Comparison of ENCODE assay signal across 9 cellular contexts in genomic region chr13:41463823-41464602, GRCh38. TPM values are rescaled to one million over a fixed set of nuclear protein-coding genes. Genes with fewer than 3 reads are reported as not detected.
A peak's percentile ranks its signal among the peaks of the same experiment; 100 is the strongest.
DNase-seq lines count a peak whose midpoint lies in the region; ATAC-seq and TF ChIP-seq lines count a peak whose summit lies in the region.
"Had no signal": no experiment of that assay in that cellular context is flagged by ENCODE, and none has a peak within 500 bp of the region (broad histone marks: within the 10 kb centered on the region; RNA-seq: fewer than 3 reads in every experiment).

No MANE protein-coding gene starts in this region.

- TF ChIP-seq CTCF in tibial artery (IDR thresholded peaks at IDR 0.05), result no peak
- no peak for TF ChIP-seq CTCF in body of pancreas (IDR thresholded peaks at IDR 0.05)

- peaks cover 8 to 37% (median 12%) of the 10 kb centered on the region in 3 donors for H3K36me3 ChIP-seq in tibial artery
- no peaks in the 10 kb centered on the region for H3K36me3 ChIP-seq in body of pancreas (replicated peaks in 1 of 2; ENCODE audit: insufficient read depth in 1 of 2, low read depth in 2 of 2)
- H3K36me3 ChIP-seq: cardiac muscle cell had no signal

- intact Hi-C loops in tibial artery (cut with DNase I; ENCODE audit: low total_unique reads), result no loop called here
- intact Hi-C loops in body of pancreas (cut with DNase I), result no loop called here

- peak; percentile 31 for TF ChIP-seq POLR2A in GM18951 (IDR thresholded peaks at IDR 0.05; ENCODE audit: extremely low read depth, insufficient read depth, insufficient read length)
- TF ChIP-seq POLR2A in body of pancreas (IDR thresholded peaks at IDR 0.05), result no peak

- H3K27me3 ChIP-seq in tibial artery, result no peaks in the 10 kb centered on the region
- H3K27me3 ChIP-seq in body of pancreas, result peaks cover 0 to 3% of the 10 kb centered on the region in 2 donors

- peak overlapping the region; percentile 77 for H3K4me3 Mint-ChIP-seq in activated T-cell treated with anti-CD3 and anti-CD28 coated beads, Interleukin-2, amount 50 U/mL, for 4 hours

- in situ Hi-C loops in GM18951 (cut with MboI; ENCODE audit: low sequenced_read_pairs, unreplicated experiment), result no loop called here

- WGBS in body of pancreas, 2 donors, result 75 to 85% methylated on average over 11 of the region's 11 CpGs

- H3K4me1 ChIP-seq in tibial artery, result peaks cover 0 to 23% (median 6%) of the 10 kb centered on the region in 4 donors
- peaks cover under 1% of the 10 kb centered on the region for H3K4me1 ChIP-seq in body of pancreas

- H3K4me3 ChIP-seq in tibial artery, result no peak overlapping the region
- no peak overlapping the region for H3K4me3 ChIP-seq in body of pancreas
- H3K4me3 ChIP-seq: cardiac muscle cell had no signal

- DNase-seq in activated T-cell treated with anti-CD3 and anti-CD28 coated beads, Interleukin-2, amount 50 U/mL, for 4 hours, result peak; percentile 34
- DNase-seq in renal cortical epithelial cell (ENCODE audit: low read depth) (peak; percentile 36), NCI-H69 (lab: John Stamatoyannopoulos, UW) (no peak), tibial artery (no peak), body of pancreas (no peak), amniotic stem cell (lab: John Stamatoyannopoulos, UW) (no peak)

- H3K27me3 Mint-ChIP-seq in activated T-cell treated with anti-CD3 and anti-CD28 coated beads, Interleukin-2, amount 50 U/mL, for 4 hours (ENCODE audit: low read depth), result no peaks in the 10 kb centered on the region

- ATAC-seq in HG03159 (IDR thresholded peaks at IDR 0.05; ENCODE audit: unreplicated experiment) (peak; percentile 32), body of pancreas (no peak)
- ATAC-seq in activated T-cell treated with anti-CD3 and anti-CD28 coated beads, Interleukin-2, amount 50 U/mL, for 4 hours, result peak in 1 of 2 donors; percentile 10

- H3K9me3 Mint-ChIP-seq in activated T-cell treated with anti-CD3 and anti-CD28 coated beads, Interleukin-2, amount 50 U/mL, for 4 hours, result no peaks in the 10 kb centered on the region

- no peak overlapping the region for H3K27ac ChIP-seq in tibial artery
- H3K27ac ChIP-seq in body of pancreas, result peak overlapping the region in 1 of 4 donors; percentile 52
- H3K27ac ChIP-seq: cardiac muscle cell had no signal

- H3K4me1 Mint-ChIP-seq in activated T-cell treated with anti-CD3 and anti-CD28 coated beads, Interleukin-2, amount 50 U/mL, for 4 hours (ENCODE audit: low read depth), result peaks cover 93% of the 10 kb centered on the region

- H3K36me3 Mint-ChIP-seq in activated T-cell treated with anti-CD3 and anti-CD28 coated beads, Interleukin-2, amount 50 U/mL, for 4 hours (ENCODE audit: insufficient read depth), result peaks cover 65% of the 10 kb centered on the region

- H3K9me3 ChIP-seq in tibial artery (no peaks in the 10 kb centered on the region), body of pancreas (no peaks in the 10 kb centered on the region)

RNA-seq across cellular contexts. Expression of gene RGCC, which starts 6.7 kb away (rescaled TPM):
- 100 to 1,000 TPM; 163 to 216 (median 185) TPM for total RNA-seq in activated T-cell treated with anti-CD3 and anti-CD28 coated beads, Interleukin-2, amount 50 U/mL, for 4 hours
- total RNA-seq in renal cortical epithelial cell, result 1.9 and 3.0 TPM in 2 replicates
- 100 to 1,000 TPM in 1 of 2 donors, 10 to 100 TPM in 1; 66.3 to 112 TPM for total RNA-seq in body of pancreas
- total RNA-seq: cardiac muscle cell had no signal

Comparison
In these comparisons a context has a peak if more than half of its experiments do, and no peak if none do; other contexts are left out.
1. DNase-seq: peak in activated T-cell treated with anti-CD3 and anti-CD28 coated beads, Interleukin-2, amount 50 U/mL, for 4 hours (single experiment) and renal cortical epithelial cell (single experiment); none in NCI-H69 (single experiment), tibial artery (0 of 2), body of pancreas (0 of 4) and amniotic stem cell (single experiment).
2. RNA of gene RGCC, which starts 6.7 kb away (total RNA-seq): 163 to 216 TPM in activated T-cell treated with anti-CD3 and anti-CD28 coated beads, Interleukin-2, amount 50 U/mL, for 4 hours and 66.3 to 112 TPM in body of pancreas; 1.9 to 3.0 TPM in renal cortical epithelial cell; every median in the first group is over 10 times any median in the second.